ENCODE assay signal across 14 cellular contexts in the genomic region with DNA sequence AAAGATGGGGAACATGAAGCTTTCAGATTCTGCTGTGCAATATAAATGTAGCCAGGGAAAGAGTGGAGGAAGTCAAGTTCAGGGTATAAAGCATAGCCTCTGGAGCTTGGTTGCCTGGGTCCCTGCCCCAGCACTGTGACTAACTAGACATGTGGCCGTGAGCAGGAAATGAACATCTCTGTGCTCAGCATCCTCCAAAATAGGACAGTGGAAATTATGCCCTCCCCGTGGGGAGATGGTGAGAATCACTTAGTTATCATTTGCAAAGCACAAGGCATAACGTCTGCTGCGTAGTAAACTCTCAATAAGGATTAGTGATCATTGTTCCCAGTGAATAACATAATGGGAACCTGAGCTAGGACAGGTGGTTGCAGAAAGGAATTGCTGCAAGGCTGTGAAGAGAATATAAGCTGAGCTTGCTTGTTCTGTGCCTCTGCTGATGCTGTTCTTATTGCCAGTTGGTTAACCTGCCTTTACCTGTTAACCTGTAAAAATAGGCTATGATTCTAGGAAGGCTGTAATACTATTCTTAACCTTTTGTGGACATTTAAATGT.
DNase-seq lines count a peak whose midpoint lies in the region; ATAC-seq and TF ChIP-seq lines count a peak whose summit lies in the region.
"Had no signal": no experiment of that assay in that cellular context is flagged by ENCODE, and none has a peak within 500 bp of the region (broad histone marks: within the 10 kb centered on the region; RNA-seq: fewer than 3 reads in every experiment).

No MANE protein-coding gene starts in this region.

- H3K4me2 ChIP-seq in neuronal stem cell (ENCODE audit: insufficient read depth, low read length, poor library complexity, severe bottlenecking), result no peak overlapping the region
- H3K4me2 ChIP-seq: PC-9 had no signal

- H3K9me3 Mint-ChIP-seq in Calu3 (ENCODE audit: low read depth, unreplicated experiment), result peaks cover 9% of the 10 kb centered on the region

- no peaks in the 10 kb centered on the region for H3K27me3 Mint-ChIP-seq in Calu3 (ENCODE audit: unreplicated experiment)

- H3K27me3 ChIP-seq in neuronal stem cell (ENCODE audit: control insufficient read depth in 3 of 3, insufficient read depth in 3 of 3, low read depth in 1 of 3, low read length in 3 of 3), result no peaks in the 10 kb centered on the region

- H3K4me3 Mint-ChIP-seq in Calu3 (ENCODE audit: low read depth, unreplicated experiment), result no peak overlapping the region

- BruUV-seq in Calu3 (replicated peaks; lab: Mats Ljungman, UMichigan), result no TSS peak

- no peak overlapping the region for H2BK120ac ChIP-seq in neuronal stem cell (ENCODE audit: low read depth, low read length)

- H3K4me1 Mint-ChIP-seq in Calu3 (ENCODE audit: low read depth, unreplicated experiment), result no peaks in the 10 kb centered on the region

- no peak overlapping the region for H3K27ac ChIP-seq in neuronal stem cell (replicated peaks; ENCODE audit: low read length)
- H3K27ac ChIP-seq: HL-60, PC-9, WERI-Rb-1 had no signal

- H2BK5ac ChIP-seq in neuronal stem cell (ENCODE audit: low read length), result no peak overlapping the region

- WGBS in neuronal stem cell (ENCODE audit: extremely low coverage in 2 of 2, insufficient read length in 2 of 2, insufficient replicate concordance in 1 of 2), 2 donors, result no CpG with 5 or more reads among the region's 4 CpGs

- H3K9me3 ChIP-seq in neuronal stem cell (replicated peaks in 1 of 2; ENCODE audit: control insufficient read depth in 2 of 2, insufficient read depth in 1 of 2, low read depth in 1 of 2, low read length in 2 of 2), result peaks cover 4 to 6% of the 10 kb centered on the region in 2 donors

- H2BK15ac ChIP-seq in neuronal stem cell (ENCODE audit: low read length), result no peak overlapping the region

- no peak overlapping the region for H3K27ac Mint-ChIP-seq in Calu3 (ENCODE audit: unreplicated experiment)

- H2AFZ ChIP-seq in neuronal stem cell (ENCODE audit: low read length), result no peak overlapping the region
- H2AFZ ChIP-seq: PC-9 had no signal

- H3K4ac ChIP-seq in neuronal stem cell (ENCODE audit: low read length), result no peak overlapping the region

- H4K8ac ChIP-seq in neuronal stem cell (ENCODE audit: low read depth, low read length), result no peak overlapping the region

- H3K14ac ChIP-seq in neuronal stem cell (ENCODE audit: low read length), result no peak overlapping the region

- no peak for TF ChIP-seq CTCF in Calu3 (IDR thresholded peaks at IDR 0.05; ENCODE audit: unreplicated experiment)

- no peak overlapping the region for H3K9ac ChIP-seq in neuronal stem cell (ENCODE audit: low read depth, low read length, poor library complexity)

- H2BK12ac ChIP-seq in neuronal stem cell (ENCODE audit: low read length), result no peak overlapping the region

- H3K36me3 Mint-ChIP-seq in Calu3 (ENCODE audit: insufficient read depth, unreplicated experiment), result no peaks in the 10 kb centered on the region

- no peak overlapping the region for H3K23ac ChIP-seq in neuronal stem cell (ENCODE audit: low read depth, low read length, poor library complexity)

- CTCF ChIA-PET in Calu3 (lab: Charles Lee), result no interaction called here

- H3K4me1 ChIP-seq in neuronal stem cell (ENCODE audit: control insufficient read depth in 2 of 2, insufficient read depth in 1 of 2, low read depth in 1 of 2, low read length in 2 of 2), result peaks cover 0 to 8% of the 10 kb centered on the region in 2 donors

- H3K4me3 ChIP-seq in neuronal stem cell (ENCODE audit: low read length in 2 of 2), result no peak overlapping the region
- H3K4me3 ChIP-seq: GM12878, PC-9 had no signal

- no peak overlapping the region for H3K18ac ChIP-seq in neuronal stem cell (ENCODE audit: low read length)

- ATAC-seq in activated CD4-positive, CD25-positive, alpha-beta regulatory T cell treated with anti-CD3 and anti-CD28 coated beads, Interleukin-2, amount 50 U/mL, for 24 hours, result peak; percentile 99
- no peak for ATAC-seq in HG02642 (IDR thresholded peaks at IDR 0.05; ENCODE audit: poor library complexity, unreplicated experiment)
- ATAC-seq: GM12878, left colon had no signal

- no peak overlapping the region for H2AK5ac ChIP-seq in neuronal stem cell (ENCODE audit: low read depth, low read length)

- intact Hi-C loops in Calu3 (cut with micrococcal nuclease; ENCODE audit: unreplicated experiment), result no loop called here

- DNase-seq in NAMALWA (ENCODE audit: low spot score), result peak; percentile 3
- DNase-seq in activated gamma-delta T cell treated with anti-CD3 and anti-CD28 coated beads, Interleukin-2, amount 50 U/mL, for 16 hours (ENCODE audit: low read depth), result peak; percentile 8
- peak; percentile 40 to 45 for DNase-seq in stimulated activated CD4-positive, alpha-beta T cell treated with anti-CD3 and anti-CD28 coated beads, Interleukin-2, amount 100 ng/mL, for 24 hours
- no peak for DNase-seq in neuronal stem cell (ENCODE audit: low spot score)
- no peak for DNase-seq in Calu3
- no peak for DNase-seq in GOT3 (lab: John Stamatoyannopoulos, UW)
- DNase-seq: left colon, MV-4-11, PC-9, WERI-Rb-1 had no signal

- no peaks in the 10 kb centered on the region for H3K36me3 ChIP-seq in neuronal stem cell (replicated peaks in 1 of 2; ENCODE audit: control insufficient read depth in 2 of 2, insufficient read depth in 2 of 2, low read length in 2 of 2)
- H3K36me3 ChIP-seq: WERI-Rb-1 had no signal

- no peak overlapping the region for H4K91ac ChIP-seq in neuronal stem cell (ENCODE audit: low read depth, low read length, poor library complexity)

- H3K79me1 ChIP-seq in neuronal stem cell (ENCODE audit: low read depth, low read length), result no peaks in the 10 kb centered on the region

Comparison
In these comparisons a context has a peak if more than half of its experiments do, and no peak if none do; other contexts are left out.
1. DNase-seq: peak in NAMALWA (single experiment), activated gamma-delta T cell treated with anti-CD3 and anti-CD28 coated beads, Interleukin-2, amount 50 U/mL, for 16 hours (single experiment) and stimulated activated CD4-positive, alpha-beta T cell treated with anti-CD3 and anti-CD28 coated beads, Interleukin-2, amount 100 ng/mL, for 24 hours (2 of 2); none in neuronal stem cell (single experiment), Calu3 (single experiment) and GOT3 (single experiment).